14 cellular contexts compared by ENCODE assay signal in the genomic region with DNA sequence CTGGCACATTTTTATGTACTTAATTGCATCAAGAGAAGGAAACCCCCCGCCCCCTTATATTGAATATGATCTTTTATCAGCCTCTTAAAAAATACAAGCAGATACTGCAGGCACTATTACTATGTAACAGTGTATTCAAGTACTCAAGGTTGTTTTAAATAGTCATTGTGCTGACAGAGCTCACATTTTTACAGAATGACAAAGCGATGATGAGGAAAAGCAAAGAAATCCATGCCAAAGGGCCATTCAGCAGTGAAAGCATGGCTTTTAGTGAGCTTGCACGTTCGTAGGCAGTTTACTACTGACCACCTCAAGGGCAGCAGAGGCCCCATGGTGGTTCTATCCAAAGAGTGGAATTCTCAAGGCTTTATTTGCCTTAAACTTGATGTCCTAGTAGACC.
DNase-seq lines count a peak whose midpoint lies in the region; ATAC-seq and TF ChIP-seq lines count a peak whose summit lies in the region.
"Had no signal": no experiment of that assay in that cellular context is flagged by ENCODE, and none has a peak within 500 bp of the region (broad histone marks: within the 10 kb centered on the region; RNA-seq: fewer than 3 reads in every experiment).

No MANE protein-coding gene starts in this region.

- no peak overlapping the region for H3K27ac ChIP-seq in suprapubic skin
- H3K27ac ChIP-seq: right atrium auricular region had no signal

- TF ChIP-seq EP300 in suprapubic skin (IDR thresholded peaks at IDR 0.05): no peak

- WGBS in suprapubic skin: 63% methylated on average over 4 of the region's 4 CpGs

- TF ChIP-seq POLR2A in suprapubic skin (IDR thresholded peaks at IDR 0.05): no peak

- peak; percentile 17 for DNase-seq in GM04503 (ENCODE audit: low read depth)
- DNase-seq in RPMI7951 (ENCODE audit: low read depth): peak; percentile 8
- DNase-seq in fibroblast of peridontal ligament (ENCODE audit: extremely low read depth): peak; percentile 82
- DNase-seq in stromal cell of bone marrow (ENCODE audit: low read depth): peak; percentile 65
- DNase-seq in effector CD4-positive, alpha-beta T cell: no peak
- no peak for DNase-seq in suprapubic skin (ENCODE audit: low spot score in 2 of 2)
- DNase-seq: activated CD4-positive, CD25-positive, alpha-beta regulatory T cell treated with anti-CD3 and anti-CD28 coated beads, Interleukin-2, amount 50 U/mL, for 72 hours; central memory CD4-positive, alpha-beta T cell; DMS 273 treated with DMSO at 0.1 percent for 48 hours; immature natural killer cell; NCI-H748 treated with DMSO at 0.1 percent for 48 hours had no signal

- ATAC-seq in HG03520 (IDR thresholded peaks at IDR 0.05; ENCODE audit: unreplicated experiment): no peak

- H3K27me3 ChIP-seq in suprapubic skin: peaks cover 5% of the 10 kb centered on the region
- H3K27me3 ChIP-seq: right atrium auricular region had no signal

- TF ChIP-seq CTCF in suprapubic skin (IDR thresholded peaks at IDR 0.05): no peak

- H3K4me1 ChIP-seq in suprapubic skin: no peaks in the 10 kb centered on the region
- H3K4me1 ChIP-seq: HAP-1 had no signal

- no peak overlapping the region for H3K4me3 ChIP-seq in suprapubic skin
- H3K4me3 ChIP-seq: HAP-1, right atrium auricular region had no signal

- no peaks in the 10 kb centered on the region for H3K36me3 ChIP-seq in suprapubic skin
- H3K36me3 ChIP-seq: HAP-1, right atrium auricular region had no signal

- no peaks in the 10 kb centered on the region for H3K9me3 ChIP-seq in suprapubic skin
- H3K9me3 ChIP-seq: HAP-1, right atrium auricular region had no signal

Comparison
In these comparisons a context has a peak if more than half of its experiments do, and no peak if none do; other contexts are left out.
1. DNase-seq: peak in GM04503 (single experiment), RPMI7951 (single experiment), fibroblast of peridontal ligament (single experiment) and stromal cell of bone marrow (single experiment); none in effector CD4-positive, alpha-beta T cell (single experiment) and suprapubic skin (0 of 2).